Comparison of ENCODE assay signal across 8 cellular contexts in the genomic region with DNA sequence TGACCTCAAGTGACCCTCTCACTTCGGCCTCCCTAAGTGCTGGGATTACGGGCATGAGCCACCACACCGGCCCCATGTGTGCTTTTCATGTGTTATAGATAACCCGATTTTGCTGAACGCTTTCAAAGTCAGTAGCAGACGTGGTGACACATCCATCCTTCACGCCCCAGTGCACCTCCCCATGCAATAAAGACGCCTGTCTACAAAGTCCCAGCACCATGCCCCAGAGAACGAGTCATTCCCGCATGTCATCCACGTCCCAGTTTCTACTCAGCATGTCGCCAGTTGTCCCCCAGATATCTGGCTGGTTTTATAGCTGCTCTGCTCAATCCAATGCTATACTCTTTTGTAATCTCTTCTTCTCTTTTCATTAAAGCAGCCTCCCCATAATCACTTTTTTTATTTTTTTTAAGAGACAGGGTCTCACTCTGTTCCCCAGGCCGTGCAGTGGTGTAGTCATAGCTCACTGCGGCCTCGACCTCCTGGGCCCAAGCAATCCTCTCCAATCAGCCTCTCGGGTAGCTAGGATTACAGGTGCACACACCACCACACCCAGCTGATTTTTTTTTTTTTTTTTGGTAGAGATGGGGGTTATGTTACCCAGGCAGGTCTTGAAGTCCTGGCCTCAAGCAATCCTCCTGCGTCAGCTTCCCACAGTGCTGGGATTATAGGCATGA. TPM values are rescaled to one million over a fixed set of nuclear protein-coding genes. Genes with fewer than 3 reads are reported as not detected.
DNase-seq lines count a peak whose midpoint lies in the region; ATAC-seq lines count a peak whose summit lies in the region.

No MANE protein-coding gene starts in this region.

- H3K27ac ChIP-seq in Karpas-422 (ENCODE audit: low read length) (peak overlapping the region; percentile 77), mucosa of rectum (ENCODE audit: low read depth in 2 of 2, low read length in 2 of 2) (peak overlapping the region; percentile 84 to 87)

- H3K27me3 ChIP-seq in Karpas-422 (ENCODE audit: low read length) (no peaks in the 10 kb centered on the region), mucosa of rectum (ENCODE audit: control insufficient read depth in 2 of 2, insufficient read depth in 2 of 2, low read length in 2 of 2) (no peaks in the 10 kb centered on the region)

- peaks cover 7% of the 10 kb centered on the region for H3K36me3 ChIP-seq in Karpas-422 (ENCODE audit: insufficient read depth, low read length)
- peaks cover 15 to 18% of the 10 kb centered on the region in 2 donors for H3K36me3 ChIP-seq in mucosa of rectum (ENCODE audit: control insufficient read depth in 2 of 2, insufficient read depth in 2 of 2, low read length in 2 of 2)

- H3K4me1 ChIP-seq in Karpas-422 (ENCODE audit: low read length), result peaks cover 19% of the 10 kb centered on the region
- H3K4me1 ChIP-seq in mucosa of rectum (ENCODE audit: control insufficient read depth in 2 of 2, insufficient read depth in 2 of 2, low read length in 2 of 2), result peaks cover 62 to 65% of the 10 kb centered on the region in 2 donors

- no peaks in the 10 kb centered on the region for H3K9me3 ChIP-seq in Karpas-422 (ENCODE audit: low read length)
- H3K9me3 ChIP-seq in mucosa of rectum (ENCODE audit: control insufficient read depth in 2 of 2, low read length in 2 of 2), result no peaks in the 10 kb centered on the region

- H3K9ac ChIP-seq in Karpas-422 (ENCODE audit: low read length), result peak overlapping the region; percentile 26; the same call in 1 of the 2 replicates
- peak overlapping the region in 1 of 2 donors; percentile 33 for H3K9ac ChIP-seq in mucosa of rectum (ENCODE audit: low read depth in 1 of 2, low read length in 2 of 2)

- peaks cover 63% of the 10 kb centered on the region for H3K79me2 ChIP-seq in Karpas-422 (ENCODE audit: low read length)

- H4K20me1 ChIP-seq in Karpas-422 (ENCODE audit: insufficient read depth, low read depth, low read length), result peaks cover 13% of the 10 kb centered on the region

- peak overlapping the region; percentile 68 for H3K4me2 ChIP-seq in Karpas-422 (ENCODE audit: low read depth, low read length, poor library complexity, severe bottlenecking)

- no peak for DNase-seq in Karpas-422
- peak; percentile 11 for DNase-seq in activated T-cell treated with anti-CD3 and anti-CD28 coated beads for 4 hours
- DNase-seq in central memory CD4-positive, alpha-beta T cell, result no peak
- DNase-seq in NCI-H1092 treated with DMSO at 0.1 percent for 48 hours (lab: John Stamatoyannopoulos, UW), result no peak
- DNase-seq in NCI-H187 (lab: John Stamatoyannopoulos, UW), result no peak
- no peak for DNase-seq in iPS-NIHi7 (ENCODE audit: extremely low spot score)

- H3K9me2 ChIP-seq in Karpas-422 (replicated peaks; ENCODE audit: insufficient read depth, low read length), result no peaks in the 10 kb centered on the region

- H2AFZ ChIP-seq in Karpas-422 (ENCODE audit: low read length), result no peak overlapping the region

- peak overlapping the region; percentile 62; the same call in 1 of the 2 replicates for H3K4me3 ChIP-seq in Karpas-422 (ENCODE audit: low read length)
- no peak overlapping the region for H3K4me3 ChIP-seq in mucosa of rectum (ENCODE audit: low read length in 2 of 2)

- peak; percentile 58 for ATAC-seq in GM18511 (IDR thresholded peaks at IDR 0.05; ENCODE audit: unreplicated experiment)

RNA-seq across cellular contexts. Expression of gene DNM2, which starts 42.5 kb away (rescaled TPM):
- 91.1 and 93.7 TPM in 2 replicates for total RNA-seq in Karpas-422 (2014; rRNA removed; shearing (Covaris generic); ENCODE audit: low replicate concordance)

RNA-seq across cellular contexts. Expression of gene QTRT1, which starts 59.2 kb away (rescaled TPM):
- 28.2 and 44.4 TPM in 2 replicates for total RNA-seq in Karpas-422 (2014; rRNA removed; shearing (Covaris generic); ENCODE audit: low replicate concordance)
